22 cellular contexts compared by ENCODE assay signal in the genomic region with DNA sequence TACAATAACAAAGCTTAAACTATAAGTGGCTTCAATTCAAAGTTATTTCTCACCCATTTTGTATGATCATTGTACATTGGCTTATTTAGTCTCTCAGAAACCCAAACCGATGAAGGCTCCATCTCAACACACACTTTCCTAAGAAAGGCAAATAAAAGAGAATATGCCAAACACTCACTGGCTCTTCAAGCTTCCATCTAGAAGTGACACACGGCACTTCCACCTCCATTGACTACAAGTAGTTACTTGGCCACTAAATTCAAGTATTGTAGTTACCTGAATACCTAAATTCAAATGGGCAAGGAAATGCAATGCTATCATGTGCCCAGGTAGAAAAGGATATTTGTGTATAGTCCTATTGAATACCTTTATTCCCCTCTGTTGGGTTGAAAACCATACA.
A peak's percentile ranks its signal among the peaks of the same experiment; 100 is the strongest.
DNase-seq lines count a peak whose midpoint lies in the region; ATAC-seq and TF ChIP-seq lines count a peak whose summit lies in the region.
"Had no signal": no experiment of that assay in that cellular context is flagged by ENCODE, and none has a peak within 500 bp of the region (broad histone marks: within the 10 kb centered on the region; RNA-seq: fewer than 3 reads in every experiment).

No MANE protein-coding gene starts in this region.

- no peak for TF ChIP-seq CTCF in suprapubic skin (IDR thresholded peaks at IDR 0.05)

- H3K27me3 ChIP-seq in suprapubic skin: no peaks in the 10 kb centered on the region

- H3K4me3 ChIP-seq in suprapubic skin: no peak overlapping the region
- H3K4me3 ChIP-seq: GM23248 had no signal

- no peak for TF ChIP-seq EP300 in suprapubic skin (IDR thresholded peaks at IDR 0.05)

- H3K27ac ChIP-seq in suprapubic skin: no peak overlapping the region
- H3K27ac ChIP-seq: GM23248, RWPE1 had no signal

- H3K9me3 ChIP-seq in suprapubic skin: no peaks in the 10 kb centered on the region

- WGBS in suprapubic skin: 94% methylated on average over 2 of the region's 2 CpGs

- no peaks in the 10 kb centered on the region for H3K4me1 ChIP-seq in suprapubic skin

- TF ChIP-seq POLR2A in suprapubic skin (IDR thresholded peaks at IDR 0.05): no peak

- H3K36me3 ChIP-seq in suprapubic skin: no peaks in the 10 kb centered on the region

- ATAC-seq in GM19351 (IDR thresholded peaks at IDR 0.05; ENCODE audit: unreplicated experiment): no peak
- no peak for ATAC-seq in GM21619 (IDR thresholded peaks at IDR 0.05; ENCODE audit: unreplicated experiment)
- no peak for ATAC-seq in HG02884 (IDR thresholded peaks at IDR 0.05; ENCODE audit: unreplicated experiment)
- ATAC-seq: Panc1 had no signal

- peak; percentile 97 for DNase-seq in DMS53 treated with DMSO at 0.1 percent for 48 hours (lab: John Stamatoyannopoulos, UW; ENCODE audit: unreplicated experiment)
- DNase-seq in NCI-H187 treated with DMSO at 0.1 percent for 48 hours (lab: John Stamatoyannopoulos, UW): peak; percentile 80
- peak; percentile 66 for DNase-seq in NCI-H510A treated with DMSO at 0.1 percent for 48 hours (lab: John Stamatoyannopoulos, UW)
- DNase-seq in suprapubic skin (ENCODE audit: low spot score in 2 of 2): no peak
- DNase-seq: C1 segment of cervical spinal cord; CD4-positive, alpha-beta memory T cell; COR-L47; GM23248; HCEC 1CT; KBM-7; MV-4-11; NCI-H1105 treated with DMSO at 0.1 percent for 48 hours; NCI-H146; NCI-H2029 treated with DMSO at 0.1 percent for 48 hours; NCI-H446; NCI-H526 treated with DMSO at 0.1 percent for 48 hours; SHP77 had no signal

Comparison
In these comparisons a context has a peak if more than half of its experiments do, and no peak if none do; other contexts are left out.
1. DNase-seq: peak in DMS53 treated with DMSO at 0.1 percent for 48 hours (single experiment), NCI-H187 treated with DMSO at 0.1 percent for 48 hours (single experiment) and NCI-H510A treated with DMSO at 0.1 percent for 48 hours (single experiment); none in suprapubic skin (0 of 2).